Comparison of ENCODE assay signal across 7 cellular contexts in the genomic region with DNA sequence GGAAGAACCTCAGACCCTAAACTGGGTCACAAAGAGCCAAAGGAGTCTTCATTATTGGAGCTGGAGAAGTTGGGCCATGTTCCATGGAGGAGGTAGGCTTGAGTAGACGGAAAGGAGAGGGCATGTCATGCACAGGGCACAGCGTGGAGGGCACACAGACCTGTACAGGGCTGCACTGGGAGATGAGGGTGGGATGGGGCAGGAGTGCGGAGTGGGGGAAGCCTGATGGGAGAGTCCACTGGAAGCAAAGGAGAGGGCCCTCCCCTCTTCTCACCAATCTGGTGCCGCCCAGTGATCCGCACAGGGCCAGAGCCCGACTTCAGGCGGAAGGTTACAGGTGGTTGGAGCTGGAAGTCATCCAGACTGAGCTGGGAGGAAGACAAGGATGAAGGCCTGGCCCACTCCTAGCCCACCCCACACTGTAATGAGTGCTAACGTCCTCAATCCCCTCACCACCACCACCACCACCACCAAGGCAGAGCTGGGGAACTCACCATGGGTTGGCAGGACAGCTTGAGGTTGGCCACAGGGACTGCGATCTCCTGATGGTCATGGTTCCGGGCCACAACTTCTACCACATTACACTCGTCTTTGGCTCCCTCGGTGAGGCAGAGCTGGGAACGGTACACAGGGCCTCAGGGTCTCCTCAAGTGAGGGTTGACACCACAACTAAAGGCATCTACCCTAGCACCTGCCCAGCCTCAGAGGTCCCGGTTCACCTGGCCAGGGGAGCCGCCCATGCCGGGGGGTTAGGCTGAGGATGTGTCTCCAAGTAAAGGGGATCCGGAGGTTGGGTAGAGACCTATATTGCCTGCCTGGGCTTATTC. TPM values are rescaled to one million over a fixed set of nuclear protein-coding genes. Genes with fewer than 3 reads are reported as not detected.
DNase-seq lines count a peak whose midpoint lies in the region; TF ChIP-seq lines count a peak whose summit lies in the region.

No MANE protein-coding gene starts in this region.

- no peak overlapping the region for H3K27ac ChIP-seq in WERI-Rb-1
- peak overlapping the region in 6 of 21 experiments; percentile 18 to 81 (median 72) for H3K27ac ChIP-seq in skin epidermis

- peaks cover 23% of the 10 kb centered on the region for H3K4me1 Mint-ChIP-seq in glutamatergic neuron (ENCODE audit: low read depth, unreplicated experiment)

- peaks cover 9% of the 10 kb centered on the region for H3K36me3 ChIP-seq in H7 (replicated peaks; ENCODE audit: control insufficient read depth, insufficient read depth, low read length)
- H3K36me3 ChIP-seq in WERI-Rb-1, result peaks cover 33% of the 10 kb centered on the region

- H3K27ac Mint-ChIP-seq in glutamatergic neuron (ENCODE audit: unreplicated experiment), result no peak overlapping the region

- H3K4me3 Mint-ChIP-seq in glutamatergic neuron (ENCODE audit: unreplicated experiment), result peak overlapping the region; percentile 98

- no peaks in the 10 kb centered on the region for H3K9me3 ChIP-seq in WERI-Rb-1 (ENCODE audit: severe bottlenecking)

- no peaks in the 10 kb centered on the region for H3K36me3 Mint-ChIP-seq in glutamatergic neuron (ENCODE audit: unreplicated experiment)

- H3K27me3 ChIP-seq in H7 (ENCODE audit: control insufficient read depth, insufficient read depth, low read length) (peaks cover 7% of the 10 kb centered on the region; the same call in 1 of the 2 replicates), WERI-Rb-1 (ENCODE audit: insufficient read depth, low read depth, severe bottlenecking) (no peaks in the 10 kb centered on the region)

- peaks cover 16% of the 10 kb centered on the region for H3K9me3 Mint-ChIP-seq in glutamatergic neuron (ENCODE audit: unreplicated experiment)

- DNase-seq in H7, result no peak
- no peak for DNase-seq in WERI-Rb-1
- no peak for DNase-seq in glutamatergic neuron
- DNase-seq in UCSD-AML1 (lab: John Stamatoyannopoulos, UW; ENCODE audit: unreplicated experiment), result no peak
- DNase-seq in cerebellum (ENCODE audit: low spot score), result no peak
- no peak for DNase-seq in NCI-H1436 treated with DMSO at 0.1 percent for 48 hours (lab: John Stamatoyannopoulos, UW)

- H3K27me3 Mint-ChIP-seq in glutamatergic neuron (ENCODE audit: unreplicated experiment), result peaks cover 18% of the 10 kb centered on the region

- TF ChIP-seq CTCF in WERI-Rb-1 (IDR thresholded peaks at IDR 0.05; ENCODE audit: low read depth, low read length) (no peak), glutamatergic neuron (IDR thresholded peaks at IDR 0.05; ENCODE audit: partially characterized antibody, unreplicated experiment) (no peak)

- peak overlapping the region; percentile 71 for H3K4me3 ChIP-seq in H7 (ENCODE audit: insufficient read depth, low read depth, low read length)
- peak overlapping the region; percentile 84 for H3K4me3 ChIP-seq in WERI-Rb-1 (ENCODE audit: low read depth, low read length)
- peak overlapping the region; percentile 51 to 82 (median 77) for H3K4me3 ChIP-seq in skin epidermis

RNA-seq across cellular contexts. Expression of a gene that starts 1.0 kb away (rescaled TPM):
- total RNA-seq in H7 (2014; rRNA removed; shearing (Covaris generic)), result 332 and 360 TPM in 2 replicates
- 18.1 TPM for total RNA-seq in glutamatergic neuron (ENCODE audit: unreplicated experiment)
- total RNA-seq in cerebellum, result 13.0 TPM

RNA-seq across cellular contexts. Expression of a gene that starts 6.3 kb away (rescaled TPM):
- 43.0 and 59.8 TPM in 2 replicates for total RNA-seq in H7 (2014; rRNA removed; shearing (Covaris generic))
- total RNA-seq in glutamatergic neuron (ENCODE audit: unreplicated experiment) (1.1 TPM), cerebellum (1.2 TPM)

RNA-seq across cellular contexts. Expression of a gene that starts 36.0 kb away (rescaled TPM):
- 56.3 and 96.7 TPM in 2 replicates for total RNA-seq in H7 (2014; rRNA removed; shearing (Covaris generic))
- 277 TPM for total RNA-seq in glutamatergic neuron (ENCODE audit: unreplicated experiment)
- 295 TPM for total RNA-seq in cerebellum

Comparison
In these comparisons a context has a peak if more than half of its experiments do, and no peak if none do; other contexts are left out.
1. RNA of a gene that starts 1.0 kb away (total RNA-seq): 332 to 360 TPM in H7; 18.1 TPM in glutamatergic neuron (single experiment) and 13.0 TPM in cerebellum (single experiment); every median in the first group is over 10 times any median in the second.
2. RNA of a gene that starts 6.3 kb away (total RNA-seq): 43.0 to 59.8 TPM in H7; 1.2 TPM in cerebellum (single experiment) and 1.1 TPM in glutamatergic neuron (single experiment); every median in the first group is over 10 times any median in the second.
3. Peak in every context shown above with its lines, with median percentiles within 50 percentile points of each other: H3K4me3 ChIP-seq.